ENCODE assay signal across 1 cellular context in the genomic region with DNA sequence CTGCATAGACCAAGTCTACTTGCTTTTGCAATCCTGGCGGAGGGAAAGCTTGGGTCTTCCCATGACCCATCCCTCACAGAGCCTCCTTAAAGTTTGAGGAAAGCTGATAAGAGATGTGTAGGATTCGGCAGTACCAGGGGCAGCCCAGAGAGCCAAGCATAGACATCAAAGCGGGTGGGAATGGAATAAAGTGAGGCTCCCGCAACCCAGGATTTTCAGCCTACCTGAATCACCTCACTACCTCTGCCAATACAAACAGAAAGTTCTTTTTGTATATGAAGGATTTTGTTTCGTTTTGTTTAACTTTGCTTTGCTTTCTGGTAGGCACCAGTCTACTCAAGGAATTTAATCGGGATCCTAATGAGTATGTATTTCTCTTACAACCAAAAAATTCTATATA.
TF ChIP-seq lines count a peak whose summit lies in the region.

No MANE protein-coding gene starts in this region.

TF ChIP-seq in A549, 52 proteins besides CTCF, POLR2A, EP300 and RAD21 (continued from another document):
- TF ChIP-seq, protein P1, sequence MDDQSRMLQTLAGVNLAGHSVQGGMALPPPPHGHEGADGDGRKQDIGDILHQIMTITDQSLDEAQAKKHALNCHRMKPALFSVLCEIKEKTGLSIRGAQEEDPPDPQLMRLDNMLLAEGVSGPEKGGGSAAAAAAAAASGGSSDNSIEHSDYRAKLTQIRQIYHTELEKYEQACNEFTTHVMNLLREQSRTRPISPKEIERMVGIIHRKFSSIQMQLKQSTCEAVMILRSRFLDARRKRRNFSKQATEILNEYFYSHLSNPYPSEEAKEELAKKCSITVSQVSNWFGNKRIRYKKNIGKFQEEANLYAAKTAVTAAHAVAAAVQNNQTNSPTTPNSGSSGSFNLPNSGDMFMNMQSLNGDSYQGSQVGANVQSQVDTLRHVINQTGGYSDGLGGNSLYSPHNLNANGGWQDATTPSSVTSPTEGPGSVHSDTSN (IDR thresholded peaks at IDR 0.05): no peak
- no peak for TF ChIP-seq HOXB13 (CRISPR knock-in tag; IDR thresholded peaks at IDR 0.05; ENCODE audit: low read depth)
- TF ChIP-seq, protein P2, sequence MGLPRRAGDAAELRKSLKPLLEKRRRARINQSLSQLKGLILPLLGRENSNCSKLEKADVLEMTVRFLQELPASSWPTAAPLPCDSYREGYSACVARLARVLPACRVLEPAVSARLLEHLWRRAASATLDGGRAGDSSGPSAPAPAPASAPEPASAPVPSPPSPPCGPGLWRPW (IDR thresholded peaks at IDR 0.05): no peak
- TF ChIP-seq, protein P3, sequence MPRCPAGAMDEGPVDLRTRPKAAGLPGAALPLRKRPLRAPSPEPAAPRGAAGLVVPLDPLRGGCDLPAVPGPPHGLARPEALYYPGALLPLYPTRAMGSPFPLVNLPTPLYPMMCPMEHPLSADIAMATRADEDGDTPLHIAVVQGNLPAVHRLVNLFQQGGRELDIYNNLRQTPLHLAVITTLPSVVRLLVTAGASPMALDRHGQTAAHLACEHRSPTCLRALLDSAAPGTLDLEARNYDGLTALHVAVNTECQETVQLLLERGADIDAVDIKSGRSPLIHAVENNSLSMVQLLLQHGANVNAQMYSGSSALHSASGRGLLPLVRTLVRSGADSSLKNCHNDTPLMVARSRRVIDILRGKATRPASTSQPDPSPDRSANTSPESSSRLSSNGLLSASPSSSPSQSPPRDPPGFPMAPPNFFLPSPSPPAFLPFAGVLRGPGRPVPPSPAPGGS (IDR thresholded peaks at IDR 0.05): no peak
- TF ChIP-seq EHMT2 (IDR thresholded peaks at IDR 0.05; ENCODE audit: low read depth): no peak
- TF ChIP-seq CHD4 (IDR thresholded peaks at IDR 0.05; ENCODE audit: borderline replicate concordance): no peak
- TF ChIP-seq FOXS1 (CRISPR knock-in tag; IDR thresholded peaks at IDR 0.05): no peak
- TF ChIP-seq, protein P4, sequence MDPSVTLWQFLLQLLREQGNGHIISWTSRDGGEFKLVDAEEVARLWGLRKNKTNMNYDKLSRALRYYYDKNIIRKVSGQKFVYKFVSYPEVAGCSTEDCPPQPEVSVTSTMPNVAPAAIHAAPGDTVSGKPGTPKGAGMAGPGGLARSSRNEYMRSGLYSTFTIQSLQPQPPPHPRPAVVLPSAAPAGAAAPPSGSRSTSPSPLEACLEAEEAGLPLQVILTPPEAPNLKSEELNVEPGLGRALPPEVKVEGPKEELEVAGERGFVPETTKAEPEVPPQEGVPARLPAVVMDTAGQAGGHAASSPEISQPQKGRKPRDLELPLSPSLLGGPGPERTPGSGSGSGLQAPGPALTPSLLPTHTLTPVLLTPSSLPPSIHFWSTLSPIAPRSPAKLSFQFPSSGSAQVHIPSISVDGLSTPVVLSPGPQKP (IDR thresholded peaks at IDR 0.05; ENCODE audit: low read depth, low read length): no peak
